21 cellular contexts compared by ENCODE assay signal in genomic region chr9:7154003-7154619, GRCh38.
"Had no signal": no experiment of that assay in that cellular context is flagged by ENCODE, and none has a peak within 500 bp of the region (broad histone marks: within the 10 kb centered on the region; RNA-seq: fewer than 3 reads in every experiment).

No MANE protein-coding gene starts in this region.

- H3K27ac ChIP-seq: colonic mucosa, gastroesophageal sphincter, lower lobe of right lung, neutrophil, right lobe of liver, spleen, transverse colon had no signal

- H3K4me1 ChIP-seq: gastroesophageal sphincter, lower lobe of right lung had no signal

- DNase-seq: activated CD4-positive, CD25-positive, alpha-beta regulatory T cell; activated CD8-positive, alpha-beta memory T cell treated with anti-CD3 and anti-CD28 coated beads, Interleukin-2, amount 10 ng/mL, durations not matched to agents 7 days and 5 days; activated gamma-delta T cell treated with Interleukin-2 at 50 U/mL for 16 hours; activated naive CD8-positive, alpha-beta T cell treated with anti-CD3 and anti-CD28 coated beads for 36 hours; activated T-cell treated with anti-CD3 and anti-CD28 coated beads, Interleukin-2, amount 50 U/mL, for 24 hours; colonic mucosa; effector CD4-positive, alpha-beta T cell; hypothalamus; lower lobe of right lung; right lobe of liver; spleen; stimulated activated CD4-positive, alpha-beta T cell treated with anti-CD3 and anti-CD28 coated beads, Interleukin-1b, Interleukin-23, amount 100 ng/mL, for 48 hours; stimulated activated naive CD4-positive, alpha-beta T cell; substantia nigra; T-helper 17 cell; transverse colon had no signal

- H3K9me3 ChIP-seq: colonic mucosa, gastroesophageal sphincter, lower lobe of right lung, neutrophil, right lobe of liver, transverse colon had no signal

- H3K4me3 ChIP-seq: colonic mucosa, gastroesophageal sphincter, lower lobe of right lung, right lobe of liver, spleen, transverse colon had no signal

- FAIRE-seq: bronchial epithelial cell, endothelial cell of umbilical vein had no signal

- H3K27me3 Mint-ChIP-seq: activated CD8-positive, alpha-beta memory T cell treated with anti-CD3 and anti-CD28 coated beads, Interleukin-2, amount 10 ng/mL, durations not matched to agents 7 days and 5 days; activated naive CD8-positive, alpha-beta T cell treated with anti-CD3 and anti-CD28 coated beads for 36 hours; activated T-cell treated with anti-CD3 and anti-CD28 coated beads, Interleukin-2, amount 50 U/mL, for 24 hours; T-helper 17 cell had no signal

- H3K27me3 ChIP-seq: colonic mucosa, gastroesophageal sphincter, neutrophil, right lobe of liver, spleen, transverse colon had no signal

- H3K36me3 ChIP-seq: colonic mucosa, lower lobe of right lung, neutrophil, right lobe of liver, transverse colon had no signal

- H3K27ac Mint-ChIP-seq: activated CD8-positive, alpha-beta memory T cell treated with anti-CD3 and anti-CD28 coated beads, Interleukin-2, amount 10 ng/mL, durations not matched to agents 7 days and 5 days; activated naive CD8-positive, alpha-beta T cell treated with anti-CD3 and anti-CD28 coated beads for 36 hours; activated T-cell treated with anti-CD3 and anti-CD28 coated beads, Interleukin-2, amount 50 U/mL, for 24 hours; mesothelial cell of epicardium; T-helper 17 cell had no signal

- H3K9me3 Mint-ChIP-seq: activated T-cell treated with anti-CD3 and anti-CD28 coated beads, Interleukin-2, amount 50 U/mL, for 24 hours had no signal

- ATAC-seq: activated CD8-positive, alpha-beta memory T cell treated with anti-CD3 and anti-CD28 coated beads, Interleukin-2, amount 10 ng/mL, durations not matched to agents 7 days and 5 days; gastroesophageal sphincter; T-helper 17 cell had no signal

- H3K4me3 Mint-ChIP-seq: activated CD8-positive, alpha-beta memory T cell treated with anti-CD3 and anti-CD28 coated beads, Interleukin-2, amount 10 ng/mL, durations not matched to agents 7 days and 5 days; activated naive CD8-positive, alpha-beta T cell treated with anti-CD3 and anti-CD28 coated beads for 36 hours; activated T-cell treated with anti-CD3 and anti-CD28 coated beads, Interleukin-2, amount 50 U/mL, for 24 hours; mesothelial cell of epicardium; T-helper 17 cell had no signal
